1 cellular context compared by ENCODE assay signal in the genomic region with DNA sequence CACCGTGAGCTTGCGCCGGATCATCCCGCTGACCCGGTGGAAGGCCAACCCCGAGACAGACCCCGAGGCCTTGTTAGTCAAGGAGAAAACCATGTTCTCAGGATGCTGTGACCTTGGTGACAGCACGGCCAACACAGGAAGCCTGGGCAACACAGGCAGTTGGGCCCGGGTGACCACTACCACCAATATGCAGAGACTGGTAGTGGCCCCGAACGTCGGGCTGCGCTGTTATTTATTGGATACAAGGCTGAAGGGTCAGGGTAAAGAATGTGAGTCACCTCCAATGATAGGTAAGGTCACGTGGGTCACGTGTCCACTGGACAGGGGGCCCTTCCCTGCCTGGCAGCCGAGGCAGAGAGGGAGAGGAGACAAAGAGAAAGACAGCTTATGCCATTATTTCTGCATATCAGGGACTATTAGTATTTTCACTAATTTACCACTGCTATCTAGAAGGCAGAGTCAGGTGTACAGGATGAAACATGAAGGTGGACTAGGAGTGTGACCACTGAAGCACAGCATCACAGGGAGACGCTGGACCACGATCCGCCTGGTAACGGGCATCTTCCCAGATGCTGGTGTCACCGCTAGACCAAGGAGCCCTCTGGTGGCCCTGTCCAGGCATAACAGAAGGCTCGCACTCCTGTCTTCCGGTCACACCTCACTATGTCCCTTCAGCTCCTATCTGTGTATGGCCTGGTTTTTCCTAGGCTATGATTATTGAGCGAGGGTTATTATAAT.
TF ChIP-seq lines count a peak whose summit lies in the region.

No MANE protein-coding gene starts in this region.

TF ChIP-seq in HepG2, 621 proteins besides CTCF, POLR2A, EP300 and RAD21 (continued from another document):
- TF ChIP-seq, protein P1, sequence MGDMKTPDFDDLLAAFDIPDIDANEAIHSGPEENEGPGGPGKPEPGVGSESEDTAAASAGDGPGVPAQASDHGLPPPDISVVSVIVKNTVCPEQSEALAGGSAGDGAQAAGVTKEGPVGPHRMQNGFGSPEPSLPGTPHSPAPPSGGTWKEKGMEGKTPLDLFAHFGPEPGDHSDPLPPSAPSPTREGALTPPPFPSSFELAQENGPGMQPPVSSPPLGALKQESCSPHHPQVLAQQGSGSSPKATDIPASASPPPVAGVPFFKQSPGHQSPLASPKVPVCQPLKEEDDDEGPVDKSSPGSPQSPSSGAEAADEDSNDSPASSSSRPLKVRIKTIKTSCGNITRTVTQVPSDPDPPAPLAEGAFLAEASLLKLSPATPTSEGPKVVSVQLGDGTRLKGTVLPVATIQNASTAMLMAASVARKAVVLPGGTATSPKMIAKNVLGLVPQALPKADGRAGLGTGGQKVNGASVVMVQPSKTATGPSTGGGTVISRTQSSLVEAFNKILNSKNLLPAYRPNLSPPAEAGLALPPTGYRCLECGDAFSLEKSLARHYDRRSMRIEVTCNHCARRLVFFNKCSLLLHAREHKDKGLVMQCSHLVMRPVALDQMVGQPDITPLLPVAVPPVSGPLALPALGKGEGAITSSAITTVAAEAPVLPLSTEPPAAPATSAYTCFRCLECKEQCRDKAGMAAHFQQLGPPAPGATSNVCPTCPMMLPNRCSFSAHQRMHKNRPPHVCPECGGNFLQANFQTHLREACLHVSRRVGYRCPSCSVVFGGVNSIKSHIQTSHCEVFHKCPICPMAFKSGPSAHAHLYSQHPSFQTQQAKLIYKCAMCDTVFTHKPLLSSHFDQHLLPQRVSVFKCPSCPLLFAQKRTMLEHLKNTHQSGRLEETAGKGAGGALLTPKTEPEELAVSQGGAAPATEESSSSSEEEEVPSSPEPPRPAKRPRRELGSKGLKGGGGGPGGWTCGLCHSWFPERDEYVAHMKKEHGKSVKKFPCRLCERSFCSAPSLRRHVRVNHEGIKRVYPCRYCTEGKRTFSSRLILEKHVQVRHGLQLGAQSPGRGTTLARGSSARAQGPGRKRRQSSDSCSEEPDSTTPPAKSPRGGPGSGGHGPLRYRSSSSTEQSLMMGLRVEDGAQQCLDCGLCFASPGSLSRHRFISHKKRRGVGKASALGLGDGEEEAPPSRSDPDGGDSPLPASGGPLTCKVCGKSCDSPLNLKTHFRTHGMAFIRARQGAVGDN (CRISPR knock-in tag; IDR thresholded peaks at IDR 0.05): peak; percentile 43
- TF ChIP-seq SAP130 (CRISPR knock-in tag; IDR thresholded peaks at IDR 0.05; ENCODE audit: low read depth) (peak; percentile 57), ZNF331 (CRISPR knock-in tag; IDR thresholded peaks at IDR 0.05) (0 out of 2 replicates have a peak, but pooled peaks have one; percentile 32), KDM1A (CRISPR knock-in tag; IDR thresholded peaks at IDR 0.05) (peak; percentile 84), YEATS2 (CRISPR knock-in tag; IDR thresholded peaks at IDR 0.05; ENCODE audit: borderline replicate concordance) (peak; percentile 35; the same call in 1 of the 2 replicates)
- TF ChIP-seq, protein P2, sequence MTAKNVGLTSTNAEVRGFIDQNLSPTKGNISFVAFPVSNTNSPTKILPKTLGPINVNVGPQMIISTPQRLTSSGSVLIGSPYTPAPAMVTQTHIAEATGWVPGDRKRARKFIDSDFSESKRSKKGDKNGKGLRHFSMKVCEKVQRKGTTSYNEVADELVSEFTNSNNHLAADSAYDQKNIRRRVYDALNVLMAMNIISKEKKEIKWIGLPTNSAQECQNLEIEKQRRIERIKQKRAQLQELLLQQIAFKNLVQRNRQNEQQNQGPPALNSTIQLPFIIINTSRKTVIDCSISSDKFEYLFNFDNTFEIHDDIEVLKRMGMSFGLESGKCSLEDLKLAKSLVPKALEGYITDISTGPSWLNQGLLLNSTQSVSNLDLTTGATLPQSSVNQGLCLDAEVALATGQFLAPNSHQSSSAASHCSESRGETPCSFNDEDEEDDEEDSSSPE (CRISPR knock-in tag; IDR thresholded peaks at IDR 0.05): peak; percentile 16; the same call in 1 of the 2 replicates
- TF ChIP-seq, protein P3, sequence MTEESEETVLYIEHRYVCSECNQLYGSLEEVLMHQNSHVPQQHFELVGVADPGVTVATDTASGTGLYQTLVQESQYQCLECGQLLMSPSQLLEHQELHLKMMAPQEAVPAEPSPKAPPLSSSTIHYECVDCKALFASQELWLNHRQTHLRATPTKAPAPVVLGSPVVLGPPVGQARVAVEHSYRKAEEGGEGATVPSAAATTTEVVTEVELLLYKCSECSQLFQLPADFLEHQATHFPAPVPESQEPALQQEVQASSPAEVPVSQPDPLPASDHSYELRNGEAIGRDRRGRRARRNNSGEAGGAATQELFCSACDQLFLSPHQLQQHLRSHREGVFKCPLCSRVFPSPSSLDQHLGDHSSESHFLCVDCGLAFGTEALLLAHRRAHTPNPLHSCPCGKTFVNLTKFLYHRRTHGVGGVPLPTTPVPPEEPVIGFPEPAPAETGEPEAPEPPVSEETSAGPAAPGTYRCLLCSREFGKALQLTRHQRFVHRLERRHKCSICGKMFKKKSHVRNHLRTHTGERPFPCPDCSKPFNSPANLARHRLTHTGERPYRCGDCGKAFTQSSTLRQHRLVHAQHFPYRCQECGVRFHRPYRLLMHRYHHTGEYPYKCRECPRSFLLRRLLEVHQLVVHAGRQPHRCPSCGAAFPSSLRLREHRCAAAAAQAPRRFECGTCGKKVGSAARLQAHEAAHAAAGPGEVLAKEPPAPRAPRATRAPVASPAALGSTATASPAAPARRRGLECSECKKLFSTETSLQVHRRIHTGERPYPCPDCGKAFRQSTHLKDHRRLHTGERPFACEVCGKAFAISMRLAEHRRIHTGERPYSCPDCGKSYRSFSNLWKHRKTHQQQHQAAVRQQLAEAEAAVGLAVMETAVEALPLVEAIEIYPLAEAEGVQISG (CRISPR knock-in tag; IDR thresholded peaks at IDR 0.05): peak; percentile 71
TF ChIP-seq in HepG2: peak in this region for 47; not testable (repeated sequence) for 574.
